ENCODE assay signal across 1 cellular context in genomic region chr7:131692131-131692960, GRCh38.
TF ChIP-seq lines count a peak whose summit lies in the region.

No MANE protein-coding gene starts in this region.

TF ChIP-seq in K562, 482 proteins besides CTCF, POLR2A, EP300 and RAD21 (continued from another document and continues in another):
- TF ChIP-seq ZNF740 (CRISPR knock-in tag; IDR thresholded peaks at IDR 0.05), result 0 out of 2 replicates have a peak, but pooled peaks have one; percentile 31
- no peak for TF ChIP-seq ZNF740 (tag; IDR thresholded peaks at IDR 0.05)
- TF ChIP-seq LEF1 (IDR thresholded peaks at IDR 0.05), result no peak
- TF ChIP-seq RBM39 (optimal IDR thresholded peaks at IDR 0.05; ENCODE audit: low read depth, low read length), result no peak
- TF ChIP-seq TAL1 (IDR thresholded peaks at IDR 0.05), result no peak
- TF ChIP-seq CREB3 (tag; conservative IDR thresholded peaks at IDR 0.05; ENCODE audit: low read depth), result no peak
- no peak for TF ChIP-seq ARID4B (CRISPR knock-in tag; IDR thresholded peaks at IDR 0.05)
- no peak for TF ChIP-seq ZFP1 (CRISPR knock-in tag; IDR thresholded peaks at IDR 0.05)
- TF ChIP-seq BRD9 (IDR thresholded peaks at IDR 0.05; ENCODE audit: low read depth, partially characterized antibody), result no peak
- no peak for TF ChIP-seq BMI1 (IDR thresholded peaks at IDR 0.05; ENCODE audit: low read length)
- TF ChIP-seq FOSL1 (tag; conservative IDR thresholded peaks at IDR 0.05), result no peak
- TF ChIP-seq MAFG (tag; conservative IDR thresholded peaks at IDR 0.05), result peak; percentile 81
- no peak for TF ChIP-seq EZH2 (IDR thresholded peaks at IDR 0.05; ENCODE audit: borderline replicate concordance, low read depth, low read length)
- TF ChIP-seq ZNF583 (CRISPR knock-in tag; IDR thresholded peaks at IDR 0.05), result no peak
- no peak for TF ChIP-seq HDGF (IDR thresholded peaks at IDR 0.05)
- TF ChIP-seq MAFF (IDR thresholded peaks at IDR 0.05; ENCODE audit: low read length), result peak; percentile 43
- no peak for TF ChIP-seq HDAC6 (IDR thresholded peaks at IDR 0.05; ENCODE audit: low read depth, low read length)
- no peak for TF ChIP-seq ZBTB8A (IDR thresholded peaks at IDR 0.05; ENCODE audit: partially characterized antibody)
- no peak for TF ChIP-seq ZNF445 (CRISPR knock-in tag; IDR thresholded peaks at IDR 0.05; ENCODE audit: low read depth)
- TF ChIP-seq MCM3 (IDR thresholded peaks at IDR 0.05), result no peak
- no peak for TF ChIP-seq BDP1 (IDR thresholded peaks at IDR 0.05; ENCODE audit: insufficient read depth, insufficient read length)
- TF ChIP-seq SIN3B (IDR thresholded peaks at IDR 0.05; ENCODE audit: low read depth), result no peak
- no peak for TF ChIP-seq TCFL5 (CRISPR knock-in tag; conservative IDR thresholded peaks at IDR 0.05)
- TF ChIP-seq GMEB1 (CRISPR knock-in tag; IDR thresholded peaks at IDR 0.05), result no peak
- TF ChIP-seq BCLAF1 (IDR thresholded peaks at IDR 0.05; ENCODE audit: borderline replicate concordance in 1 of 2, control insufficient read depth in 1 of 2, low read depth in 2 of 2, low read length in 1 of 2), result no peak
- TF ChIP-seq SMAD2 (IDR thresholded peaks at IDR 0.05; ENCODE audit: low read depth, low read length), result no peak
- TF ChIP-seq ZFP30 (CRISPR knock-in tag; IDR thresholded peaks at IDR 0.05; ENCODE audit: borderline replicate concordance), result no peak
- no peak for TF ChIP-seq ZNF609 (CRISPR knock-in tag; IDR thresholded peaks at IDR 0.05; ENCODE audit: borderline replicate concordance)
- TF ChIP-seq ZBED1 (IDR thresholded peaks at IDR 0.05), result no peak
- TF ChIP-seq ZKSCAN8 (CRISPR knock-in tag; IDR thresholded peaks at IDR 0.05), result no peak
- TF ChIP-seq DLX4 (CRISPR knock-in tag; IDR thresholded peaks at IDR 0.05), result no peak
- TF ChIP-seq ZNF318 (IDR thresholded peaks at IDR 0.05; ENCODE audit: borderline replicate concordance in 1 of 2, low read depth in 1 of 2), result no peak
- TF ChIP-seq ARNT (IDR thresholded peaks at IDR 0.05), result no peak
- no peak for TF ChIP-seq SMARCA4 (IDR thresholded peaks at IDR 0.05)
- no peak for TF ChIP-seq ZNF79 (CRISPR knock-in tag; IDR thresholded peaks at IDR 0.05; ENCODE audit: low read depth)
- TF ChIP-seq ARID1B (IDR thresholded peaks at IDR 0.05), result no peak
